In the genomic region with DNA sequence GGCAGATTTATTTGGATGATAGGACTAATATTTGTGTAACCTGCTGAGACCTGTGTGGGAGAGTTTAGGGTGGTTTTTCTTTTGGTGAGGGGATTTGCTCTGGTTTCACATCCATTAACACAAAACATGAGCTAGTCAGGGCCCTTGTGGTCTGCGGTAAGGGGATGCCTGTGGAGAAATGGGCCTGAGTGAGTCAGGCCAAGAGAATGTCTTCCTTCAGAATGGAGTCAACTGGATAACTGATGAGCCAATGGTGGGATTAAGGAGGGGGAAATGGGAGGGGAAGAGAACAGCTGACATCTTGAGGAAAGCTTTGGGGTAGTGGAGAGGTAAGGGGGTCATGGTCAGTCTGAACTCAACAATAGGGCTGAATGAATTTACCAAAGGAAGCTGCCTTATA, we compare ENCODE assay signal across 1 cellular context.
TF ChIP-seq lines count a peak whose summit lies in the region.

No MANE protein-coding gene starts in this region.

TF ChIP-seq in SK-N-SH, 30 proteins besides CTCF, POLR2A, EP300 and RAD21 (continued from another document):
- TF ChIP-seq, protein P1, sequence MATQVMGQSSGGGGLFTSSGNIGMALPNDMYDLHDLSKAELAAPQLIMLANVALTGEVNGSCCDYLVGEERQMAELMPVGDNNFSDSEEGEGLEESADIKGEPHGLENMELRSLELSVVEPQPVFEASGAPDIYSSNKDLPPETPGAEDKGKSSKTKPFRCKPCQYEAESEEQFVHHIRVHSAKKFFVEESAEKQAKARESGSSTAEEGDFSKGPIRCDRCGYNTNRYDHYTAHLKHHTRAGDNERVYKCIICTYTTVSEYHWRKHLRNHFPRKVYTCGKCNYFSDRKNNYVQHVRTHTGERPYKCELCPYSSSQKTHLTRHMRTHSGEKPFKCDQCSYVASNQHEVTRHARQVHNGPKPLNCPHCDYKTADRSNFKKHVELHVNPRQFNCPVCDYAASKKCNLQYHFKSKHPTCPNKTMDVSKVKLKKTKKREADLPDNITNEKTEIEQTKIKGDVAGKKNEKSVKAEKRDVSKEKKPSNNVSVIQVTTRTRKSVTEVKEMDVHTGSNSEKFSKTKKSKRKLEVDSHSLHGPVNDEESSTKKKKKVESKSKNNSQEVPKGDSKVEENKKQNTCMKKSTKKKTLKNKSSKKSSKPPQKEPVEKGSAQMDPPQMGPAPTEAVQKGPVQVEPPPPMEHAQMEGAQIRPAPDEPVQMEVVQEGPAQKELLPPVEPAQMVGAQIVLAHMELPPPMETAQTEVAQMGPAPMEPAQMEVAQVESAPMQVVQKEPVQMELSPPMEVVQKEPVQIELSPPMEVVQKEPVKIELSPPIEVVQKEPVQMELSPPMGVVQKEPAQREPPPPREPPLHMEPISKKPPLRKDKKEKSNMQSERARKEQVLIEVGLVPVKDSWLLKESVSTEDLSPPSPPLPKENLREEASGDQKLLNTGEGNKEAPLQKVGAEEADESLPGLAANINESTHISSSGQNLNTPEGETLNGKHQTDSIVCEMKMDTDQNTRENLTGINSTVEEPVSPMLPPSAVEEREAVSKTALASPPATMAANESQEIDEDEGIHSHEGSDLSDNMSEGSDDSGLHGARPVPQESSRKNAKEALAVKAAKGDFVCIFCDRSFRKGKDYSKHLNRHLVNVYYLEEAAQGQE (IDR thresholded peaks at IDR 0.05; ENCODE audit: low read depth, low read length) = peak; percentile 61; the same call in 1 of the 2 replicates
- TF ChIP-seq ELF1 (IDR thresholded peaks at IDR 0.05) (no peak), TAF1 (IDR thresholded peaks at IDR 0.05; ENCODE audit: borderline replicate concordance, low read depth, low read length) (no peak), RCOR1 (IDR thresholded peaks at IDR 0.05; ENCODE audit: low read length) (no peak), TCF12 (IDR thresholded peaks at IDR 0.05) (peak; percentile 91), SMC3 (IDR thresholded peaks at IDR 0.05; ENCODE audit: low read depth, low read length) (no peak), CHD2 (IDR thresholded peaks at IDR 0.05; ENCODE audit: low read length, partially characterized antibody) (no peak), FOXJ3 (CRISPR knock-in tag; IDR thresholded peaks at IDR 0.05) (no peak), TEAD4 (IDR thresholded peaks at IDR 0.05; ENCODE audit: borderline replicate concordance, insufficient read depth) (peak; percentile 90), RFX5 (IDR thresholded peaks at IDR 0.05; ENCODE audit: low read length) (no peak), POLR2AphosphoS5 (IDR thresholded peaks at IDR 0.05; ENCODE audit: low read depth, low read length) (peak; percentile 66; the same call in 1 of the 2 replicates), RXRA (IDR thresholded peaks at IDR 0.05; ENCODE audit: borderline replicate concordance, low read depth) (peak; percentile 86; the same call in 1 of the 2 replicates), USF1 (IDR thresholded peaks at IDR 0.05; ENCODE audit: borderline replicate concordance, low read depth) (no peak; the same call in 1 of the 2 replicates), USF2 (IDR thresholded peaks at IDR 0.05; ENCODE audit: borderline replicate concordance, low read depth, low read length) (no peak), IRF3 (IDR thresholded peaks at IDR 0.05; ENCODE audit: low read depth, low read length) (no peak), GATA2 (CRISPR knock-in tag; IDR thresholded peaks at IDR 0.05) (no peak), YY1 (IDR thresholded peaks at IDR 0.05; ENCODE audit: low read depth) (peak; percentile 61; the same call in 1 of the 2 replicates)
- TF ChIP-seq, protein P2, sequence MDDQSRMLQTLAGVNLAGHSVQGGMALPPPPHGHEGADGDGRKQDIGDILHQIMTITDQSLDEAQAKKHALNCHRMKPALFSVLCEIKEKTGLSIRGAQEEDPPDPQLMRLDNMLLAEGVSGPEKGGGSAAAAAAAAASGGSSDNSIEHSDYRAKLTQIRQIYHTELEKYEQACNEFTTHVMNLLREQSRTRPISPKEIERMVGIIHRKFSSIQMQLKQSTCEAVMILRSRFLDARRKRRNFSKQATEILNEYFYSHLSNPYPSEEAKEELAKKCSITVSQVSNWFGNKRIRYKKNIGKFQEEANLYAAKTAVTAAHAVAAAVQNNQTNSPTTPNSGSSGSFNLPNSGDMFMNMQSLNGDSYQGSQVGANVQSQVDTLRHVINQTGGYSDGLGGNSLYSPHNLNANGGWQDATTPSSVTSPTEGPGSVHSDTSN (IDR thresholded peaks at IDR 0.05) = peak; percentile 88
